ENCODE assay signal across 8 cellular contexts in the genomic region with DNA sequence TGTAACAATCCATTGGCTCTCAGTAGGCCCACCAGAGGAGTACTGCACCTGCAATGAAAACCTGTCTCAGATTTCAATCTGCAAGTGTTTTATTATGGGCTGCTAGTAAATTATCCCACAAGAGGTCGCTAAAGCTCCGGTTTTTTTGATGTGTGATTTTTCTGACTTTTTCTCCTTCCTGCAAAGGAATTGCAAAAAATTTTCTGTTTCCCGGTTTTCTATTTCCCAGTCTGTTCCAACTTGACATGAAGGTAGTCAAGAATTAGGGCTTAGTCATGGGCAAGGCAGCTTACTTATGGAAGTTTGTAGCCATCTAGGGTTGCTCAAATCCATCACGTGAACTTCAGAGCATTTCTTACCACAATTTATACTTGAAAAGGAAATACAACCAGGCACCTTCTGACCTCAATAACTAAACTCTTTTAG. TPM values are rescaled to one million over a fixed set of nuclear protein-coding genes. Genes with fewer than 3 reads are reported as not detected.
DNase-seq lines count a peak whose midpoint lies in the region; ATAC-seq and TF ChIP-seq lines count a peak whose summit lies in the region.

No MANE protein-coding gene starts in this region.

- H3K36me3 Mint-ChIP-seq in chondrocyte (ENCODE audit: low read depth): no peaks in the 10 kb centered on the region
- no peaks in the 10 kb centered on the region for H3K36me3 Mint-ChIP-seq in memory B cell

- H3K27me3 Mint-ChIP-seq in chondrocyte (ENCODE audit: low read depth) (no peaks in the 10 kb centered on the region), memory B cell (peaks cover 10% of the 10 kb centered on the region)

- H3K9ac ChIP-seq in OCI-LY3 (ENCODE audit: low read length): no peak overlapping the region

- H3K4me3 ChIP-seq in OCI-LY3 (ENCODE audit: low read length): no peak overlapping the region

- no peak overlapping the region for H3K4me2 ChIP-seq in OCI-LY3 (ENCODE audit: low read length)

- H3K27ac ChIP-seq in OCI-LY3 (ENCODE audit: low read length): no peak overlapping the region

- H3K4me3 Mint-ChIP-seq in chondrocyte (ENCODE audit: unreplicated experiment): no peak overlapping the region
- no peak overlapping the region for H3K4me3 Mint-ChIP-seq in memory B cell

- no peaks in the 10 kb centered on the region for H3K36me3 ChIP-seq in OCI-LY3 (replicated peaks; ENCODE audit: low read depth, low read length)

- no peaks in the 10 kb centered on the region for H3K9me3 ChIP-seq in OCI-LY3 (ENCODE audit: insufficient read depth, low read length)

- H3K79me2 ChIP-seq in OCI-LY3 (ENCODE audit: low read length): no peaks in the 10 kb centered on the region

- DNase-seq in activated CD4-positive, alpha-beta T cell treated with anti-CD3 and anti-CD28 coated beads for 4 hours: peak; percentile 3 to 9
- DNase-seq in activated CD4-positive, alpha-beta T cell treated with anti-CD3 and anti-CD28 coated beads, Interleukin-2, amount 50 U/mL, for 1 hour: no peak
- DNase-seq in HPDE6-E6E7 (ENCODE audit: extremely low spot score): peak; percentile 31
- DNase-seq in chondrocyte (ENCODE audit: low spot score): no peak
- DNase-seq in memory B cell (ENCODE audit: low spot score in 2 of 2): peak; percentile 15 to 36

- H4K20me1 ChIP-seq in OCI-LY3 (ENCODE audit: insufficient read depth, low read length): no peaks in the 10 kb centered on the region

- peaks cover 15% of the 10 kb centered on the region for H3K4me1 Mint-ChIP-seq in chondrocyte (ENCODE audit: low read depth)
- H3K4me1 Mint-ChIP-seq in memory B cell: no peaks in the 10 kb centered on the region

- ATAC-seq in memory B cell (ENCODE audit: low read depth) (peak; percentile 32), GM21447 (IDR thresholded peaks at IDR 0.05; ENCODE audit: unreplicated experiment) (no peak), GM19467 (IDR thresholded peaks at IDR 0.05; ENCODE audit: unreplicated experiment) (no peak)

- H3K27me3 ChIP-seq in OCI-LY3 (ENCODE audit: low read depth, low read length): no peaks in the 10 kb centered on the region

- no peaks in the 10 kb centered on the region for H3K9me3 Mint-ChIP-seq in chondrocyte (ENCODE audit: low read depth)
- no peaks in the 10 kb centered on the region for H3K9me3 Mint-ChIP-seq in memory B cell

- H2AFZ ChIP-seq in OCI-LY3 (ENCODE audit: low read depth, low read length): no peak overlapping the region

- no peaks in the 10 kb centered on the region for H3K4me1 ChIP-seq in OCI-LY3 (ENCODE audit: low read length)

- peak overlapping the region; percentile 0 for H3K27ac Mint-ChIP-seq in chondrocyte (ENCODE audit: unreplicated experiment)
- no peak overlapping the region for H3K27ac Mint-ChIP-seq in memory B cell

- peak; percentile 73 for TF ChIP-seq CTCF in OCI-LY3 (IDR thresholded peaks at IDR 0.05; ENCODE audit: low read depth, low read length)
- peak; percentile 94 for TF ChIP-seq CTCF in chondrocyte (IDR thresholded peaks at IDR 0.05)

RNA-seq across cellular contexts. Expression of a gene that starts 38.5 kb away (rescaled TPM):
- total RNA-seq in chondrocyte: 14.8 to 27.1 TPM (median 16.4 TPM) in 3 replicates

Comparison
In these comparisons a context has a peak if more than half of its experiments do, and no peak if none do; other contexts are left out.
1. DNase-seq: peak in activated CD4-positive, alpha-beta T cell treated with anti-CD3 and anti-CD28 coated beads for 4 hours (2 of 2), HPDE6-E6E7 (single experiment) and memory B cell (2 of 2); none in activated CD4-positive, alpha-beta T cell treated with anti-CD3 and anti-CD28 coated beads, Interleukin-2, amount 50 U/mL, for 1 hour (single experiment) and chondrocyte (single experiment).